ENCODE assay signal across 9 cellular contexts in the genomic region with DNA sequence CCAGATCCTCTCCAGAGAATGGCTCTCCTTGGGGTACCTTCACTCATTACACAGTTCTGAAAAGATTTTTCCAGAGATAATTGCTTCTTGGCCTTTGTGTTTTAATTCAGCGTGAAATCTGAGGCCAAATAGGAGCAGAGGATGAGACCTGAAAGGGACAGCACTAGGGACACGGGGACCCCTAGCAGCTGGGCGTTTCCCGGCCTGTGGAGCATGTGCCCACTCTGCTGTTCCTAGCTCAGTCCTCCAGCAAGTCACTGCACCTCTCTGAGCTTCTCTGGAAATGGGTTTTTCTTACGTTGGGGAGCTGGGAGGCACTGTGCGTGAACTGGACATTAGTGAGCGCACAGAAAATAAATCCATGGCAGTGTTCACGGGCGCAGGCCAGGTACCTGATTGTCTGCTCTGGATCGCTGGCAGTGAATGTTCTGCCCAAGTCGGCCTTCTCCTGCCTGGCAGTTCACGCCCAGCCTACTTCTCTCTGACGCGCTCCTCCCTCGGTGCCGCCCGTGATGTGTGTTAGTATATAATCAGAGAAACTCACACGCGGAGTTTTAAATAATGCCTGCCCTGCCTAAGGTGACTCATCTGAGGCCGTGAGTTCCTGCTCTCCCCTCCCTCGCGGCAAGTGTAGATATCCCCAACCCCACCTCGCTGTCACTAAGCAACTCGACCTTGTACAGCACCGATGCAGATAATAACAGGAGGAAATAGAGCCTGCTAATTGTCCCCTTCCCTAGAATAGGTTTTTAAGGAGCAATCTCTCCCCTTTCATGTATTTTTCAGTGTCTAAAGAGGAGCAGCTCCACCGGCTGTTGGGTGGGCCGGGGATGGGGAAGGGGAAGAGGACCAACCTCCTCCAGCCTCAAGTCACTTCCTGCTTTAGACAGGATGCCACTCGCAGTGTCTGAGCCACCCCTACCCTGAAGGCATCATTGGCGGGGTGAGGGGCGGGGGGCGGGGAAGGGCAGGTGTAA. TPM values are rescaled to one million over a fixed set of nuclear protein-coding genes. Genes with fewer than 3 reads are reported as not detected.
DNase-seq lines count a peak whose midpoint lies in the region; ATAC-seq lines count a peak whose summit lies in the region.
"Had no signal": no experiment of that assay in that cellular context is flagged by ENCODE, and none has a peak within 500 bp of the region (broad histone marks: within the 10 kb centered on the region; RNA-seq: fewer than 3 reads in every experiment).

No MANE protein-coding gene starts in this region.

- intact Hi-C loops in right cardiac atrium (cut with DNase I), result loop anchor here in 1 of 4 donors (5.0 kb wide), 1 partner anchor 72 kb away; no protein-coding TSS in a partner anchor

- peak in 1 of 2 donors; percentile 41 for ATAC-seq in right cardiac atrium
- no peak for ATAC-seq in HG02642 (IDR thresholded peaks at IDR 0.05; ENCODE audit: poor library complexity, unreplicated experiment)
- no peak for ATAC-seq in GM21390 (IDR thresholded peaks at IDR 0.05; ENCODE audit: unreplicated experiment)
- ATAC-seq in HG03045 (IDR thresholded peaks at IDR 0.05; ENCODE audit: unreplicated experiment), result no peak

- DNase-seq in CD8-positive, alpha-beta memory T cell, result peak; percentile 65 to 86 (median 70)
- DNase-seq in NCI-H748 (lab: John Stamatoyannopoulos, UW; ENCODE audit: unreplicated experiment) (peak; percentile 91), right cardiac atrium (peak; percentile 54 to 72 (median 60))
- peak; percentile 60 for DNase-seq in activated T-cell treated with anti-CD3 and anti-CD28 coated beads, Interleukin-2, amount 50 U/mL, for 24 hours
- peak; percentile 24 to 48 (median 33) for DNase-seq in stimulated activated CD4-positive, alpha-beta T cell treated with anti-CD3 and anti-CD28 coated beads, TNF-alpha, amount 100 ng/mL, for 1 hour (ENCODE audit: low read depth in 3 of 3, low spot score in 1 of 3)

- H3K36me3 ChIP-seq in CD8-positive, alpha-beta memory T cell (ENCODE audit: insufficient read depth, low read length), result no peaks in the 10 kb centered on the region

- H3K4me3 ChIP-seq in CD8-positive, alpha-beta memory T cell (ENCODE audit: low read length), result no peak overlapping the region
- no peak overlapping the region for H3K4me3 ChIP-seq in right cardiac atrium (ENCODE audit: low read length)
- H3K4me3 ChIP-seq: tibial artery had no signal

- H3K27ac Mint-ChIP-seq in CD8-positive, alpha-beta memory T cell, result peak overlapping the region; percentile 70 to 97 (median 90)
- H3K27ac Mint-ChIP-seq in activated T-cell treated with anti-CD3 and anti-CD28 coated beads, Interleukin-2, amount 50 U/mL, for 24 hours, result no peak overlapping the region

- no peaks in the 10 kb centered on the region for H3K9me3 ChIP-seq in CD8-positive, alpha-beta memory T cell (ENCODE audit: low read length)
- H3K9me3 ChIP-seq in right cardiac atrium (ENCODE audit: control insufficient read depth, low read length), result no peaks in the 10 kb centered on the region
- H3K9me3 ChIP-seq: tibial artery had no signal

- H3K4me1 ChIP-seq in CD8-positive, alpha-beta memory T cell (ENCODE audit: insufficient read depth, low read length), result peaks cover 28% of the 10 kb centered on the region
- no peaks in the 10 kb centered on the region for H3K4me1 ChIP-seq in right cardiac atrium (ENCODE audit: control insufficient read depth, insufficient read depth, low read length)

- H3K27me3 Mint-ChIP-seq in CD8-positive, alpha-beta memory T cell, result peaks cover 0 to 7% of the 10 kb centered on the region in 2 donors
- peaks cover 19% of the 10 kb centered on the region for H3K27me3 Mint-ChIP-seq in activated T-cell treated with anti-CD3 and anti-CD28 coated beads, Interleukin-2, amount 50 U/mL, for 24 hours

- H3K4me1 Mint-ChIP-seq in CD8-positive, alpha-beta memory T cell, result peaks cover 41 to 59% (median 56%) of the 10 kb centered on the region in 3 donors
- H3K4me1 Mint-ChIP-seq in activated T-cell treated with anti-CD3 and anti-CD28 coated beads, Interleukin-2, amount 50 U/mL, for 24 hours (ENCODE audit: low read depth), result peaks cover 38% of the 10 kb centered on the region

- H3K27me3 ChIP-seq in CD8-positive, alpha-beta memory T cell (ENCODE audit: insufficient read depth, low read length, poor library complexity, severe bottlenecking), result no peaks in the 10 kb centered on the region
- no peaks in the 10 kb centered on the region for H3K27me3 ChIP-seq in right cardiac atrium (ENCODE audit: control insufficient read depth, insufficient read depth)
- H3K27me3 ChIP-seq: tibial artery had no signal

- H3K36me3 Mint-ChIP-seq in CD8-positive, alpha-beta memory T cell, result peaks cover 0 to 8% (median under 1%) of the 10 kb centered on the region in 3 donors
- H3K36me3 Mint-ChIP-seq in activated T-cell treated with anti-CD3 and anti-CD28 coated beads, Interleukin-2, amount 50 U/mL, for 24 hours (ENCODE audit: low read depth), result peaks cover 4% of the 10 kb centered on the region

- WGBS in right cardiac atrium, result 68% methylated on average over 31 of the region's 31 CpGs

- peak overlapping the region; percentile 71 for H3K27ac ChIP-seq in CD8-positive, alpha-beta memory T cell (ENCODE audit: low read depth, low read length)
- peak overlapping the region; percentile 1 for H3K27ac ChIP-seq in right cardiac atrium (ENCODE audit: low read length)
- H3K27ac ChIP-seq: tibial artery had no signal

- H3K9me3 Mint-ChIP-seq in CD8-positive, alpha-beta memory T cell, result no peaks in the 10 kb centered on the region
- H3K9me3 Mint-ChIP-seq in activated T-cell treated with anti-CD3 and anti-CD28 coated beads, Interleukin-2, amount 50 U/mL, for 24 hours, result peaks cover 2% of the 10 kb centered on the region

- peak overlapping the region; percentile 35 to 86 (median 72) for H3K4me3 Mint-ChIP-seq in CD8-positive, alpha-beta memory T cell
- no peak overlapping the region for H3K4me3 Mint-ChIP-seq in activated T-cell treated with anti-CD3 and anti-CD28 coated beads, Interleukin-2, amount 50 U/mL, for 24 hours

- CTCF ChIA-PET in CD8-positive, alpha-beta memory T cell (lab: Charles Lee), result no interaction called here

- POLR2A ChIA-PET in CD8-positive, alpha-beta memory T cell (lab: Charles Lee), result no interaction called here

RNA-seq across cellular contexts. Expression of a gene that starts 2.7 kb away (rescaled TPM):
- 1 to 10 TPM; 3.5 to 3.9 TPM for total RNA-seq in CD8-positive, alpha-beta memory T cell
- 7.3 TPM for polyA plus RNA-seq in CD8-positive, alpha-beta memory T cell
- 10 to 100 TPM; 24.3 to 30.1 (median 27.5) TPM for total RNA-seq in right cardiac atrium
- polyA plus RNA-seq in right cardiac atrium, result 43.1 TPM

RNA-seq across cellular contexts. Expression of a gene that starts 41.6 kb away (rescaled TPM):
- total RNA-seq in CD8-positive, alpha-beta memory T cell, result 10 to 100 TPM; 10.5 to 10.7 TPM
- polyA plus RNA-seq in CD8-positive, alpha-beta memory T cell, result 6.5 TPM
- 10 to 100 TPM in 2 of 4 donors, 1 to 10 TPM in 2; 9.3 to 11.4 (median 10.1) TPM for total RNA-seq in right cardiac atrium
- 13.1 TPM for polyA plus RNA-seq in right cardiac atrium

Comparison
In these comparisons a context has a peak if more than half of its experiments do, and no peak if none do; other contexts are left out.
1. DNase-seq: peak in every context shown above with its lines; median percentile 91 in NCI-H748; 70 in CD8-positive, alpha-beta memory T cell; 60 in activated T-cell treated with anti-CD3 and anti-CD28 coated beads, Interleukin-2, amount 50 U/mL, for 24 hours; 60 in right cardiac atrium; 33 in stimulated activated CD4-positive, alpha-beta T cell treated with anti-CD3 and anti-CD28 coated beads, TNF-alpha, amount 100 ng/mL, for 1 hour.
2. RNA of a gene that starts 2.7 kb away (total RNA-seq): 24.3 to 30.1 TPM in right cardiac atrium; 3.5 to 3.9 TPM in CD8-positive, alpha-beta memory T cell; every median in the first group is over 4 times any median in the second.